9 cellular contexts compared by ENCODE assay signal in genomic region chr11:109644158-109644557, GRCh38.
DNase-seq lines count a peak whose midpoint lies in the region; TF ChIP-seq lines count a peak whose summit lies in the region.
"Had no signal": no experiment of that assay in that cellular context is flagged by ENCODE, and none has a peak within 500 bp of the region (broad histone marks: within the 10 kb centered on the region; RNA-seq: fewer than 3 reads in every experiment).

No MANE protein-coding gene starts in this region.

- H3K4me2 ChIP-seq in smooth muscle cell: peak overlapping the region; percentile 42
- no peak overlapping the region for H3K4me2 ChIP-seq in MM.1S (ENCODE audit: low read depth, low read length)

- H3K9ac ChIP-seq in smooth muscle cell (ENCODE audit: low read depth): no peak overlapping the region
- H3K9ac ChIP-seq in MM.1S (ENCODE audit: low read length): no peak overlapping the region

- intact Hi-C loops in testis (cut with DNase I; ENCODE audit: low total_unique reads): no loop called here

- TF ChIP-seq CTCF in fibroblast of pulmonary artery (IDR thresholded peaks at IDR 0.05; ENCODE audit: low read length, missing control alignments) (no peak), smooth muscle cell (IDR thresholded peaks at IDR 0.05; ENCODE audit: borderline replicate concordance, insufficient read depth, poor library complexity, severe bottlenecking) (no peak), MM.1S (IDR thresholded peaks at IDR 0.05; ENCODE audit: low read length) (no peak), testis (IDR thresholded peaks at IDR 0.05) (no peak)

- H3K4me3 ChIP-seq in fibroblast of pulmonary artery (replicated peaks; ENCODE audit: low read depth, low read length) (no peak overlapping the region), smooth muscle cell (no peak overlapping the region), MM.1S (ENCODE audit: low read length) (no peak overlapping the region), testis (no peak overlapping the region)

- H3K4me1 ChIP-seq in smooth muscle cell (ENCODE audit: low read depth): no peaks in the 10 kb centered on the region
- H3K4me1 ChIP-seq in MM.1S (ENCODE audit: low read length): no peaks in the 10 kb centered on the region
- H3K4me1 ChIP-seq in testis: no peaks in the 10 kb centered on the region

- DNase-seq in NCI-H510A treated with DMSO at 0.1 percent for 48 hours (lab: John Stamatoyannopoulos, UW) (peak; percentile 48), NCI-H510A (lab: John Stamatoyannopoulos, UW) (no peak), NCI-H82 treated with DMSO at 0.1 percent for 48 hours (lab: John Stamatoyannopoulos, UW; ENCODE audit: unreplicated experiment) (peak; percentile 35), fibroblast of pulmonary artery (ENCODE audit: low read depth) (peak; percentile 21), smooth muscle cell (lab: John Stamatoyannopoulos, UW; ENCODE audit: unreplicated experiment) (peak; percentile 20), ureter (ENCODE audit: low spot score) (no peak), MM.1S (no peak), testis (no peak)
- DNase-seq: effector memory CD4-positive, alpha-beta T cell had no signal

- no peak for TF ChIP-seq POLR2A in testis (IDR thresholded peaks at IDR 0.05)

- H3F3A ChIP-seq in smooth muscle cell (ENCODE audit: low read depth) (no peaks in the 10 kb centered on the region), MM.1S (ENCODE audit: insufficient read depth, low read length) (no peaks in the 10 kb centered on the region)

- H4K20me1 ChIP-seq in smooth muscle cell (ENCODE audit: low read depth): no peaks in the 10 kb centered on the region
- H4K20me1 ChIP-seq in MM.1S (ENCODE audit: insufficient read depth, low read length): no peaks in the 10 kb centered on the region

- no peaks in the 10 kb centered on the region for H3K9me2 ChIP-seq in MM.1S (replicated peaks; ENCODE audit: insufficient read depth, low read length)

- H3K27me3 ChIP-seq in smooth muscle cell (ENCODE audit: low read depth) (no peaks in the 10 kb centered on the region), MM.1S (replicated peaks; ENCODE audit: insufficient read depth, low read length) (no peaks in the 10 kb centered on the region), testis (no peaks in the 10 kb centered on the region)

- H3K9me3 ChIP-seq in smooth muscle cell (replicated peaks; ENCODE audit: low read depth): no peaks in the 10 kb centered on the region
- H3K9me3 ChIP-seq in MM.1S (replicated peaks; ENCODE audit: insufficient read depth, low read length): no peaks in the 10 kb centered on the region
- H3K9me3 ChIP-seq in testis: no peaks in the 10 kb centered on the region

- no peak overlapping the region for H2AFZ ChIP-seq in smooth muscle cell (ENCODE audit: low read depth)
- no peak overlapping the region for H2AFZ ChIP-seq in MM.1S (ENCODE audit: low read length)

- WGBS in smooth muscle cell (ENCODE audit: low lambda C conversion rate): 15% methylated on average over 2 of the region's 2 CpGs
- 43 to 57% methylated on average over 2 of the region's 2 CpGs for WGBS in testis, 2 donors

- no peaks in the 10 kb centered on the region for H3K36me3 ChIP-seq in smooth muscle cell (ENCODE audit: low read depth)
- H3K36me3 ChIP-seq in MM.1S (replicated peaks; ENCODE audit: insufficient read depth, low read length): no peaks in the 10 kb centered on the region
- H3K36me3 ChIP-seq in testis (ENCODE audit: low read depth, missing control alignments): no peaks in the 10 kb centered on the region

- no peak overlapping the region for H3K27ac ChIP-seq in smooth muscle cell (ENCODE audit: low read depth)
- no peak overlapping the region for H3K27ac ChIP-seq in MM.1S (ENCODE audit: low read length)
- no peak overlapping the region for H3K27ac ChIP-seq in testis

- H3K79me2 ChIP-seq in smooth muscle cell (ENCODE audit: low read depth) (no peaks in the 10 kb centered on the region), MM.1S (ENCODE audit: low read length) (no peaks in the 10 kb centered on the region)

Comparison
In these comparisons a context has a peak if more than half of its experiments do, and no peak if none do; other contexts are left out.
1. DNase-seq: peak in NCI-H510A treated with DMSO at 0.1 percent for 48 hours (single experiment), NCI-H82 treated with DMSO at 0.1 percent for 48 hours (single experiment), fibroblast of pulmonary artery (single experiment) and smooth muscle cell (single experiment); none in NCI-H510A (single experiment), ureter (single experiment), MM.1S (single experiment) and testis (single experiment).